11 cellular contexts compared by ENCODE assay signal in the genomic region with DNA sequence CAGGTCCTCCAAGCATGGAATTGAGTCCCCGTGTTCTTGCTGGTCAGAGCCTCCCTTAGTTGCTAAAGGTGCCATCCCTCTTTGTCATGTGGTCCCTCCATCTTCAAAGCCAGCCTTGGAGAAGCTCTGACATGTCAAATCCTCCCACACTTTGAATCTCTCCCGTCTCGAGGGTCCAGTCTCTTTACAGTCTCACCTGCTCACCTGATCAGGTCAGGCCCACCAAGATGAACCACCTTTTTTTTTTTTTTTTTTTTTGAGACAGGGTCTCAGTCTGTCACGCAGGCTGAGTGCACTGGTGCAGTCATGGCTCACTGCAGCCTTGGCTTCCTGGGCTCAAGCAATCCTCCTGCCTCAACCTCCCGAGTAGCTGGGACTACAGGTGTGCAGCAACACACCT.
"Had no signal": no experiment of that assay in that cellular context is flagged by ENCODE, and none has a peak within 500 bp of the region (broad histone marks: within the 10 kb centered on the region; RNA-seq: fewer than 3 reads in every experiment).

No MANE protein-coding gene starts in this region.

- H3K4me1 ChIP-seq: HAP-1 had no signal

- H3K4me2 ChIP-seq: GM23338 had no signal

- DNase-seq: GM23248, GOT3, H7, H9, HCEC 1CT, HFFc6 had no signal

- H3K4me1 Mint-ChIP-seq: GM23338 had no signal

- H2AFZ ChIP-seq: GM23248, GM23338 had no signal

- H3K27ac Mint-ChIP-seq: GM23338, HFFc6 had no signal

- H3K9ac ChIP-seq: GM23248 had no signal

- H3K27ac ChIP-seq: GM23248 had no signal

- H3K36me3 ChIP-seq: HAP-1 had no signal

- H3K9me3 Mint-ChIP-seq: GM23338, H9, HFFc6 had no signal

- ATAC-seq: GM23338, HCT116 had no signal

- H3K4me3 ChIP-seq: GM23248, GM23338, HAP-1 had no signal

- H3K4me3 Mint-ChIP-seq: GM23338, H9, HFFc6 had no signal

- FAIRE-seq: H1, H54 had no signal

- H3K9me3 ChIP-seq: HAP-1 had no signal
